Comparison of ENCODE assay signal across 16 cellular contexts in the genomic region with DNA sequence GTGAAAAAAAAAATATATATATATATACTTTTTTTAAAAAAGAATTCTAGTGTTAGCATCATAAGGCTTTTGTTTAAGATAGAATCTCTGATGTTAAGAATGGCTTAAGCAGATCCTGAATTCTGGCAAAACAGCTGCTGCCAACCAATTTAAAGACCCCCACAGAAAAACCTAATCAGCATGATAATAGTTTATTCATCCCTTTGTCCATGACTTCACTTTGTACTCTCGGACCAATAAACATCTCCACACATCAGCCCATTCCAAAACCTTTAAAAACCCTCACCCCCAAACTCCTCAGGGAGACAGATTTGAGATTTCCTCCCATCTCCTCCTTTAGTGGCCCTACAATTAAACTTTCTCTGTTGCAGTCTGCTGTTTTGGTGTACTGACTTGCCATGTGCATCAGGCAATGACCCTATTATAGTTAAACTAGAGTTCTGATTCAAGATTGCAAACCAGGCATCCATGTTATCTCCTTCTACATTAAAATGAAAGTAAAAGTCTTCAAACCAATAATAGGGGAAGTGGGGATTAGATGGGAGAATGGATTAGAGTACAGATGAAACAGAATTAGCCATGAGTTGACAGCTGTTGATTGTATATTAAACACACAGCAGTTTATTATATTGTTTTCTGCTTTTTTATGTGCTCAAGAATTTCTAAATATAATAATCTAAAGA. TPM values are rescaled to one million over a fixed set of nuclear protein-coding genes. Genes with fewer than 3 reads are reported as not detected.
DNase-seq lines count a peak whose midpoint lies in the region; ATAC-seq and TF ChIP-seq lines count a peak whose summit lies in the region.
"Had no signal": no experiment of that assay in that cellular context is flagged by ENCODE, and none has a peak within 500 bp of the region (broad histone marks: within the 10 kb centered on the region; RNA-seq: fewer than 3 reads in every experiment).

No MANE protein-coding gene starts in this region.

- intact Hi-C loops in IMR-90 (cut with micrococcal nuclease), result no loop called here
- intact Hi-C loops in dorsolateral prefrontal cortex (cut with DNase I), result no loop called here

- H4K8ac ChIP-seq in IMR-90 (ENCODE audit: low read depth in 2 of 2, low read length in 2 of 2), result no peak overlapping the region

- no TSS peak for BruUV-seq in IMR-90 (replicated peaks; lab: Mats Ljungman, UMichigan)

- H3K18ac ChIP-seq in IMR-90 (ENCODE audit: low read depth, low read length), result no peak overlapping the region

- H3K4ac ChIP-seq in IMR-90 (ENCODE audit: low read depth, low read length), result no peak overlapping the region

- no peak overlapping the region for H4K5ac ChIP-seq in IMR-90 (ENCODE audit: low read depth, low read length)

- H2AK9ac ChIP-seq in IMR-90 (replicated peaks; ENCODE audit: low read depth, low read length, poor library complexity), result no peak overlapping the region

- H3K23ac ChIP-seq in IMR-90 (ENCODE audit: low read depth, low read length), result no peak overlapping the region

- H3K27ac ChIP-seq in IMR-90 (ENCODE audit: insufficient read depth, low read length), result no peak overlapping the region
- peak overlapping the region in 3 of 59 donors; percentile 8 to 58 (median 21) for H3K27ac ChIP-seq in dorsolateral prefrontal cortex
- H3K27ac ChIP-seq: brain microvascular endothelial cell had no signal

- CTCF ChIA-PET in IMR-90 (lab: Yijun Ruan, JAX), result no interaction called here

- H3K4me3 ChIP-seq in IMR-90 (ENCODE audit: insufficient read depth, low read depth, low read length) (no peak overlapping the region), dorsolateral prefrontal cortex (no peak overlapping the region)
- H3K4me3 ChIP-seq: K562 had no signal

- peaks cover 5 to 12% of the 10 kb centered on the region in 2 experiments for H3K79me1 ChIP-seq in IMR-90 (ENCODE audit: low read depth in 1 of 2, low read length in 2 of 2)

- in situ Hi-C loops in G401 (cut with HindIII; ENCODE audit: low sequenced_read_pairs), result no loop called here
- in situ Hi-C loops in IMR-90 (cut with MboI; ENCODE audit: low sequenced_read_pairs), result no loop called here
- in situ Hi-C loops in GM13976 (cut with MboI; ENCODE audit: low sequenced_read_pairs, unreplicated experiment), result no loop called here

- TF ChIP-seq POLR2A in IMR-90 (IDR thresholded peaks at IDR 0.05; ENCODE audit: low read depth, low read length), result no peak

- ATAC-seq in IMR-90 (ENCODE audit: low read depth) (no peak), HG02885 (IDR thresholded peaks at IDR 0.05; ENCODE audit: poor library complexity, unreplicated experiment) (no peak)
- ATAC-seq: activated CD4-positive, CD25-positive, alpha-beta regulatory T cell treated with anti-CD3 and anti-CD28 coated beads, Interleukin-2, amount 50 U/mL, for 24 hours; K562; left lobe of liver had no signal

- no peaks in the 10 kb centered on the region for H3K27me3 Mint-ChIP-seq in activated naive CD8-positive, alpha-beta T cell
- no peaks in the 10 kb centered on the region for H3K27me3 Mint-ChIP-seq in nephron progenitor cell (ENCODE audit: low read depth, poor library complexity)

- H3K27ac Mint-ChIP-seq in activated naive CD8-positive, alpha-beta T cell, result peak overlapping the region; percentile 43
- peak overlapping the region; percentile 9 for H3K27ac Mint-ChIP-seq in nephron progenitor cell

- peaks cover 22% of the 10 kb centered on the region for H3K36me3 Mint-ChIP-seq in activated naive CD8-positive, alpha-beta T cell
- H3K36me3 Mint-ChIP-seq in nephron progenitor cell (ENCODE audit: low read depth), result peaks cover 43% of the 10 kb centered on the region

- H3K9me3 ChIP-seq in IMR-90 (ENCODE audit: control insufficient read depth, insufficient read depth, low read length), result no peaks in the 10 kb centered on the region

- WGBS in IMR-90 (ENCODE audit: extremely low coverage in 2 of 2, insufficient read length in 1 of 2), 2 experiments, result no CpG with 5 or more reads among the region's 1 CpG

- no peak for TF ChIP-seq RAD21 in IMR-90 (IDR thresholded peaks at IDR 0.05; ENCODE audit: low read length)

- H2BK5ac ChIP-seq in IMR-90 (ENCODE audit: low read depth, low read length, poor library complexity, severe bottlenecking), result no peak overlapping the region

- H3K27me3 ChIP-seq in IMR-90 (ENCODE audit: control insufficient read depth, insufficient read depth, low read length) (no peaks in the 10 kb centered on the region), dorsolateral prefrontal cortex (no peaks in the 10 kb centered on the region)
- H3K27me3 ChIP-seq: brain microvascular endothelial cell had no signal

- peaks cover 34% of the 10 kb centered on the region for H3K4me1 Mint-ChIP-seq in activated naive CD8-positive, alpha-beta T cell (ENCODE audit: low read depth)
- no peaks in the 10 kb centered on the region for H3K4me1 Mint-ChIP-seq in nephron progenitor cell

- POLR2A ChIA-PET in IMR-90 (lab: Charles Lee; ENCODE audit: unreplicated experiment), result no interaction called here

- H4K20me1 ChIP-seq in IMR-90 (ENCODE audit: insufficient read depth, low read length), result no peaks in the 10 kb centered on the region

- peak overlapping the region; percentile 27; the same call in 1 of the 2 replicates for H3K4me2 ChIP-seq in IMR-90 (ENCODE audit: low read depth, low read length)

- TF ChIP-seq CTCF in IMR-90 (conservative IDR thresholded peaks at IDR 0.05; ENCODE audit: low read depth, low read length) (no peak), nephron progenitor cell (IDR thresholded peaks at IDR 0.05) (no peak), dorsolateral prefrontal cortex (IDR thresholded peaks at IDR 0.05 in 54 of 56, conservative IDR thresholded peaks at IDR 0.05 in 2 of 56; ENCODE audit: low read depth in 1 of 56, partially characterized antibody in 56 of 56) (no peak), GM13976 (IDR thresholded peaks at IDR 0.05; ENCODE audit: borderline replicate concordance, control extremely low read depth, extremely low read depth, insufficient read depth, missing control alignments) (no peak)

- dilution Hi-C loops in IMR-90 (cut with HindIII; ENCODE audit: low sequenced_read_pairs, unreplicated experiment), result no loop called here

- no peak overlapping the region for H2BK15ac ChIP-seq in IMR-90 (ENCODE audit: low read depth, low read length)

- H2AK5ac ChIP-seq in IMR-90 (ENCODE audit: low read depth, low read length), result no peak overlapping the region

- no peak overlapping the region for H3K56ac ChIP-seq in IMR-90 (ENCODE audit: extremely low read depth, insufficient read depth, low read length)

- H3K14ac ChIP-seq in IMR-90 (replicated peaks; ENCODE audit: low read depth, low read length), result no peak overlapping the region

- peaks cover 5% of the 10 kb centered on the region for H3K36me3 ChIP-seq in IMR-90 (ENCODE audit: control insufficient read depth, insufficient read depth, low read length)

- no peak overlapping the region for H3K9ac ChIP-seq in IMR-90 (ENCODE audit: low read depth, low read length)

- H4K91ac ChIP-seq in IMR-90 (ENCODE audit: insufficient read depth, low read depth, low read length), result no peak overlapping the region

- H3K9me3 Mint-ChIP-seq in activated naive CD8-positive, alpha-beta T cell (ENCODE audit: low read depth), result no peaks in the 10 kb centered on the region
- H3K9me3 Mint-ChIP-seq in nephron progenitor cell, result no peaks in the 10 kb centered on the region

- no peaks in the 10 kb centered on the region for H3K4me1 ChIP-seq in IMR-90 (ENCODE audit: control insufficient read depth, insufficient read depth, low read length)

- DNase-seq in G401 (ENCODE audit: low spot score), result peak; percentile 23
- DNase-seq in IMR-90, result no peak
- no peak for DNase-seq in nephron progenitor cell
- DNase-seq in dorsolateral prefrontal cortex, result no peak
- DNase-seq in GM13976 (ENCODE audit: low spot score), result no peak
- DNase-seq: brain microvascular endothelial cell, DMS 273 treated with DMSO at 0.1 percent for 48 hours, NCI-H187 treated with DMSO at 0.1 percent for 48 hours, NCI-H774, nucleus accumbens, small intestine had no signal

- H2AFZ ChIP-seq in IMR-90 (replicated peaks; ENCODE audit: low read length, poor library complexity), result no peak overlapping the region

- no peak overlapping the region for H2BK120ac ChIP-seq in IMR-90 (ENCODE audit: low read depth, low read length)

- H2BK20ac ChIP-seq in IMR-90 (ENCODE audit: low read depth, low read length), result no peak overlapping the region

- no peak overlapping the region for H3K4me3 Mint-ChIP-seq in activated naive CD8-positive, alpha-beta T cell
- no peak overlapping the region for H3K4me3 Mint-ChIP-seq in nephron progenitor cell

- no peaks in the 10 kb centered on the region for H3K9me1 ChIP-seq in IMR-90 (ENCODE audit: insufficient read depth, low read length)

TF ChIP-seq in IMR-90, 13 proteins besides CTCF, POLR2A, EP300 and RAD21 (continues in another document):
- TF ChIP-seq, protein P1, sequence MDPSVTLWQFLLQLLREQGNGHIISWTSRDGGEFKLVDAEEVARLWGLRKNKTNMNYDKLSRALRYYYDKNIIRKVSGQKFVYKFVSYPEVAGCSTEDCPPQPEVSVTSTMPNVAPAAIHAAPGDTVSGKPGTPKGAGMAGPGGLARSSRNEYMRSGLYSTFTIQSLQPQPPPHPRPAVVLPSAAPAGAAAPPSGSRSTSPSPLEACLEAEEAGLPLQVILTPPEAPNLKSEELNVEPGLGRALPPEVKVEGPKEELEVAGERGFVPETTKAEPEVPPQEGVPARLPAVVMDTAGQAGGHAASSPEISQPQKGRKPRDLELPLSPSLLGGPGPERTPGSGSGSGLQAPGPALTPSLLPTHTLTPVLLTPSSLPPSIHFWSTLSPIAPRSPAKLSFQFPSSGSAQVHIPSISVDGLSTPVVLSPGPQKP (IDR thresholded peaks at IDR 0.05; ENCODE audit: borderline replicate concordance, low read depth, low read length), result no peak
- TF ChIP-seq, protein P2, sequence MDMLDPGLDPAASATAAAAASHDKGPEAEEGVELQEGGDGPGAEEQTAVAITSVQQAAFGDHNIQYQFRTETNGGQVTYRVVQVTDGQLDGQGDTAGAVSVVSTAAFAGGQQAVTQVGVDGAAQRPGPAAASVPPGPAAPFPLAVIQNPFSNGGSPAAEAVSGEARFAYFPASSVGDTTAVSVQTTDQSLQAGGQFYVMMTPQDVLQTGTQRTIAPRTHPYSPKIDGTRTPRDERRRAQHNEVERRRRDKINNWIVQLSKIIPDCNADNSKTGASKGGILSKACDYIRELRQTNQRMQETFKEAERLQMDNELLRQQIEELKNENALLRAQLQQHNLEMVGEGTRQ (IDR thresholded peaks at IDR 0.05; ENCODE audit: low read depth, low read length), result no peak

RNA-seq across cellular contexts. Expression of gene PHTF1, which starts 9.8 kb away (rescaled TPM):
- 15.5 and 27.1 TPM in 2 replicates for total RNA-seq in G401 (2014; rRNA removed; shearing (Covaris generic))
- total RNA-seq in IMR-90 (2012; rRNA removed) (13.3 and 20.6 TPM in 2 replicates), dorsolateral prefrontal cortex (10 to 100 TPM; 19.2 to 58.0 (median 40.1) TPM)
- 7.6 and 9.6 TPM in 2 replicates for polyA plus RNA-seq in IMR-90 (2012; rRNA removed)
- 3.6 and 3.7 TPM in 2 replicates for polyA plus RNA-seq in IMR-90 (2012; cell fraction: cytosol; rRNA removed)
- polyA plus RNA-seq in IMR-90 (2012; cell fraction: nucleus; rRNA removed; ENCODE audit: low replicate concordance), result 6.1 and 13.0 TPM in 2 replicates

RNA-seq across cellular contexts. Expression of gene RSBN1, which starts 43.2 kb away (rescaled TPM):
- 7.4 and 13.6 TPM in 2 replicates for total RNA-seq in G401 (2014; rRNA removed; shearing (Covaris generic))
- total RNA-seq in IMR-90 (2012; rRNA removed) (11.7 and 12.8 TPM in 2 replicates), dorsolateral prefrontal cortex (10 to 100 TPM; 17.8 to 36.6 (median 24.2) TPM)
- 4.6 and 5.3 TPM in 2 replicates for polyA plus RNA-seq in IMR-90 (2012; rRNA removed)
- polyA plus RNA-seq in IMR-90 (2012; cell fraction: cytosol; rRNA removed), result 1.8 and 3.0 TPM in 2 replicates
- 3.0 and 10.1 TPM in 2 replicates for polyA plus RNA-seq in IMR-90 (2012; cell fraction: nucleus; rRNA removed; ENCODE audit: low replicate concordance)
